In the genomic region with DNA sequence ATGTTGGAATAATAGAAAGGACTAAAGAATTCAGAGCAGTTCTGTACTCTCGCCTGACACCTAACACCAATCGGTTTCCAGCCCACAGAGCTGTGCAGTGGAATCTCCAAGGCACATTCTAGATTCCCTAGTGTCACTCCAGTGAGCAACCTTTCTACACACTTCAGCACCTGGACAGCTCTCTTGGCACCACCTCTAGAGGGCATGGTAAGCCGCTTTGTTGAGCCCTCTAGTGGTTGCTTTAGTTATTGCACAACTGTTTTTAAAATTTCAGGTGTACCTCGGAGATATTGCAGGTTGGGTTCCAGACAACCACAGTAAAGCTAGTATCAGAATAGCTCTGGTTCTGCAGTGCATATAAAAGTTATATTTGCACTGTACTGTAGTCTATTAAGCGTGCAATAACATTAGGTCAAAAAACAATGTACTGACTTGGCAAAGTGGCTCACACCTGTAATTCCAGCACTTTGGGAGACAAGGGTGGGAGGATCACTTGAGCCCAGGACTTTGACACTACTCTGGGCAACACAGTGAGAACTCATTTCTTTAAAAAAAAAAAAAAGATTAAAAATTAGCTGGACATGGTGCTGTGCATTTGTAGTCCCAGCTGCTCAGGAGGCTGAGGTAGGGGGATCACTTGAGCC, we compare ENCODE assay signal across 8 cellular contexts. TPM values are rescaled to one million over a fixed set of nuclear protein-coding genes. Genes with fewer than 3 reads are reported as not detected.
DNase-seq lines count a peak whose midpoint lies in the region; ATAC-seq and TF ChIP-seq lines count a peak whose summit lies in the region.

No MANE protein-coding gene starts in this region.

- H3K4me1 Mint-ChIP-seq in nephron, result no peaks in the 10 kb centered on the region

- no peak overlapping the region for H3K27ac ChIP-seq in esophagus muscularis mucosa (replicated peaks in 1 of 4)

- no peak overlapping the region for H3K4me3 ChIP-seq in esophagus muscularis mucosa

- H3K27ac Mint-ChIP-seq in nephron, result no peak overlapping the region

- peaks cover 35% of the 10 kb centered on the region for H3K27me3 Mint-ChIP-seq in nephron (ENCODE audit: low read depth)

- peaks cover 2% of the 10 kb centered on the region for H3K9me3 Mint-ChIP-seq in nephron

- peaks cover 0 to 17% (median 1%) of the 10 kb centered on the region in 4 donors for H3K27me3 ChIP-seq in esophagus muscularis mucosa

- H3K36me3 ChIP-seq in esophagus muscularis mucosa, result no peaks in the 10 kb centered on the region

- no peaks in the 10 kb centered on the region for H3K4me1 ChIP-seq in esophagus muscularis mucosa

- H3K9me3 ChIP-seq in esophagus muscularis mucosa, result no peaks in the 10 kb centered on the region

- TF ChIP-seq CTCF in esophagus muscularis mucosa (IDR thresholded peaks at IDR 0.05) (peak; percentile 85 to 93 (median 88)), nephron (IDR thresholded peaks at IDR 0.05; ENCODE audit: unreplicated experiment in 3 of 3) (peak; percentile 94 to 97 (median 97))

- ATAC-seq in GM21526 (IDR thresholded peaks at IDR 0.05; ENCODE audit: low FRiP score, unreplicated experiment), result peak; percentile 96
- peak; percentile 80 for ATAC-seq in stimulated activated naive CD8-positive, alpha-beta T cell treated with anti-CD3 and anti-CD28 coated beads, Interleukin-15, Interleukin-2, amounts not matched to agents 100 U/mL and 50 U/mL, for 24 hours

- H3K36me3 Mint-ChIP-seq in nephron (ENCODE audit: low read depth), result no peaks in the 10 kb centered on the region

- DNase-seq in DMS53 treated with DMSO at 0.1 percent for 48 hours (lab: John Stamatoyannopoulos, UW; ENCODE audit: unreplicated experiment), result peak; percentile 36
- peak in 71 of 76 experiments; percentile 0 to 85 (median 59) for DNase-seq in HUDEP-2 (lab: John Stamatoyannopoulos, UW; ENCODE audit: unreplicated experiment in 76 of 76)
- peak; percentile 90 for DNase-seq in OCI-M1 (lab: John Stamatoyannopoulos, UW)
- DNase-seq in activated T-cell treated with anti-CD3 and anti-CD28 coated beads for 24 hours (ENCODE audit: low read depth), result peak; percentile 57
- DNase-seq in esophagus muscularis mucosa (ENCODE audit: extremely low spot score), result no peak
- DNase-seq in stimulated activated naive CD8-positive, alpha-beta T cell treated with anti-CD3 and anti-CD28 coated beads, Interleukin-15, Interleukin-2, amounts not matched to agents 100 U/mL and 50 U/mL, for 24 hours, result peak; percentile 69

- no peak for TF ChIP-seq POLR2A in esophagus muscularis mucosa (IDR thresholded peaks at IDR 0.05; ENCODE audit: low read depth)

- no peak for TF ChIP-seq EP300 in esophagus muscularis mucosa (IDR thresholded peaks at IDR 0.05)

- H3K4me3 Mint-ChIP-seq in nephron, result no peak overlapping the region

- intact Hi-C loops in esophagus muscularis mucosa (cut with DNase I), result no loop called here

- 2% methylated on average over 5 of the region's 5 CpGs for WGBS in esophagus muscularis mucosa

RNA-seq across cellular contexts. Expression of a gene that starts 26.5 kb away (rescaled TPM):
- 1 to 10 TPM in 3 of 4 donors, under 1 TPM in 1; 0.42 to 2.0 (median 1.5) TPM for total RNA-seq in esophagus muscularis mucosa
